ENCODE assay signal across 14 cellular contexts in genomic region chr12:120010661-120011230, GRCh38. TPM values are rescaled to one million over a fixed set of nuclear protein-coding genes. Genes with fewer than 3 reads are reported as not detected.
A peak's percentile ranks its signal among the peaks of the same experiment; 100 is the strongest.
DNase-seq lines count a peak whose midpoint lies in the region; ATAC-seq and TF ChIP-seq lines count a peak whose summit lies in the region.
"Had no signal": no experiment of that assay in that cellular context is flagged by ENCODE, and none has a peak within 500 bp of the region (broad histone marks: within the 10 kb centered on the region; RNA-seq: fewer than 3 reads in every experiment).

No MANE protein-coding gene starts in this region.

- POLR2A ChIA-PET in CD4-positive, alpha-beta memory T cell (lab: Charles Lee; ENCODE audit: partially characterized antibody) = interaction anchor here (0.8 to 10.9 kb wide), 4 partner anchors 9 to 76 kb away, joined by 3 to 236 read pairs (median 6); partner anchors contain the start of gene BICDL1
- POLR2A ChIA-PET in activated CD8-positive, alpha-beta T cell treated with anti-CD3 and anti-CD28 coated beads, Interleukin-2, amount 10 ng/mL, durations not matched to agents 7 days and 5 days (lab: Charles Lee) = interaction anchor here (1.2 to 4.0 kb wide), 5 partner anchors 21 to 282 kb away, joined by 3 to 57 read pairs (median 4); partner anchors contain the start of genes BICDL1, RAB35, RNU4-1 and RPLP0

- no peak overlapping the region for H3K4me3 ChIP-seq in CD4-positive, CD25-positive, alpha-beta regulatory T cell (ENCODE audit: low read depth, low read length)
- no peak overlapping the region for H3K4me3 ChIP-seq in CD4-positive, alpha-beta memory T cell (ENCODE audit: low read length in 2 of 2)
- H3K4me3 ChIP-seq in coronary artery = no peak overlapping the region

- H3K27me3 ChIP-seq in CD4-positive, CD25-positive, alpha-beta regulatory T cell (ENCODE audit: control insufficient read depth, insufficient read depth, low read length) = no peaks in the 10 kb centered on the region
- no peaks in the 10 kb centered on the region for H3K27me3 ChIP-seq in CD4-positive, alpha-beta memory T cell (ENCODE audit: insufficient read depth, low read length)
- H3K27me3 ChIP-seq: BE2C had no signal

- TF ChIP-seq CTCF in coronary artery (IDR thresholded peaks at IDR 0.05) = no peak

- H3K9me3 Mint-ChIP-seq in CD4-positive, CD25-positive, alpha-beta regulatory T cell = peaks cover 0 to 2% (median 0%) of the 10 kb centered on the region in 7 donors
- no peaks in the 10 kb centered on the region for H3K9me3 Mint-ChIP-seq in CD4-positive, alpha-beta memory T cell
- H3K9me3 Mint-ChIP-seq in activated CD8-positive, alpha-beta T cell treated with anti-CD3 and anti-CD28 coated beads, Interleukin-2, amount 10 ng/mL, durations not matched to agents 7 days and 5 days (ENCODE audit: insufficient read depth) = no peaks in the 10 kb centered on the region
- H3K9me3 Mint-ChIP-seq: endodermal cell, WTC11 had no signal

- H3K36me3 ChIP-seq in CD4-positive, CD25-positive, alpha-beta regulatory T cell (ENCODE audit: control insufficient read depth, insufficient read depth, low read length) = peaks cover 11% of the 10 kb centered on the region
- H3K36me3 ChIP-seq in CD4-positive, alpha-beta memory T cell (ENCODE audit: insufficient read depth, low read length) = no peaks in the 10 kb centered on the region
- H3K36me3 ChIP-seq: BE2C had no signal

- H3K36me3 Mint-ChIP-seq in CD4-positive, CD25-positive, alpha-beta regulatory T cell = peaks cover 9% of the 10 kb centered on the region
- H3K36me3 Mint-ChIP-seq in CD4-positive, alpha-beta memory T cell = peaks cover 4 to 39% of the 10 kb centered on the region in 2 donors
- peaks cover 48% of the 10 kb centered on the region for H3K36me3 Mint-ChIP-seq in activated CD8-positive, alpha-beta T cell treated with anti-CD3 and anti-CD28 coated beads, Interleukin-2, amount 10 ng/mL, durations not matched to agents 7 days and 5 days (ENCODE audit: low read depth)
- H3K36me3 Mint-ChIP-seq: WTC11 had no signal

- CTCF ChIA-PET in CD4-positive, alpha-beta memory T cell (lab: Charles Lee; ENCODE audit: partially characterized antibody) = interaction anchor here (0.6 to 2.3 kb wide), 5 partner anchors 15 to 76 kb away, joined by 3 to 8 read pairs (median 5); partner anchors contain the start of gene BICDL1
- CTCF ChIA-PET in activated CD8-positive, alpha-beta T cell treated with anti-CD3 and anti-CD28 coated beads, Interleukin-2, amount 10 ng/mL, durations not matched to agents 7 days and 5 days (lab: Charles Lee) = interaction anchor here (0.7 to 3.9 kb wide), 8 partner anchors 11 to 77 kb away, joined by 3 to 21 read pairs (median 3); partner anchors contain the start of gene BICDL1

- no peaks in the 10 kb centered on the region for H3K9me3 ChIP-seq in CD4-positive, CD25-positive, alpha-beta regulatory T cell (ENCODE audit: control insufficient read depth in 2 of 2, low read length in 2 of 2)
- H3K9me3 ChIP-seq in CD4-positive, alpha-beta memory T cell (ENCODE audit: control insufficient read depth in 1 of 2, low read length in 2 of 2) = no peaks in the 10 kb centered on the region
- H3K9me3 ChIP-seq: BE2C had no signal

- DNase-seq in CD4-positive, CD25-positive, alpha-beta regulatory T cell = peak in 2 of 3 donors; percentile 14 to 65
- peak in 4 of 5 donors; percentile 25 to 64 (median 32) for DNase-seq in CD4-positive, alpha-beta memory T cell
- DNase-seq in activated CD8-positive, alpha-beta T cell treated with anti-CD3 and anti-CD28 coated beads, Interleukin-2, amount 10 ng/mL, durations not matched to agents 7 days and 5 days = peak; percentile 52
- DNase-seq in kidney tubule cell (ENCODE audit: low spot score) (peak; percentile 54), NCI-H345 treated with DMSO at 0.1 percent for 48 hours (lab: John Stamatoyannopoulos, UW; ENCODE audit: unreplicated experiment) (no peak), coronary artery (ENCODE audit: low spot score) (no peak), head of caudate nucleus (no peak)
- DNase-seq: BE2C, DMS153, endodermal cell, foreskin fibroblast, NCI-H1436 had no signal

- peak overlapping the region; percentile 94 for H3K27ac ChIP-seq in CD4-positive, CD25-positive, alpha-beta regulatory T cell (ENCODE audit: insufficient read depth, low read length, poor library complexity, severe bottlenecking)
- peak overlapping the region; percentile 95 for H3K27ac ChIP-seq in CD4-positive, alpha-beta memory T cell (ENCODE audit: low read depth, low read length)
- H3K27ac ChIP-seq in coronary artery = no peak overlapping the region

- no peak for ATAC-seq in CD4-positive, CD25-positive, alpha-beta regulatory T cell (ENCODE audit: low read depth in 2 of 2)
- no peak for ATAC-seq in activated CD8-positive, alpha-beta T cell treated with anti-CD3 and anti-CD28 coated beads, Interleukin-2, amount 10 ng/mL, durations not matched to agents 7 days and 5 days
- ATAC-seq: WTC11 had no signal

- peak overlapping the region in 2 of 4 donors; percentile 37 to 66 for H3K4me3 Mint-ChIP-seq in CD4-positive, CD25-positive, alpha-beta regulatory T cell
- peak overlapping the region in 7 of 8 donors; percentile 13 to 78 (median 37) for H3K4me3 Mint-ChIP-seq in CD4-positive, alpha-beta memory T cell
- no peak overlapping the region for H3K4me3 Mint-ChIP-seq in activated CD8-positive, alpha-beta T cell treated with anti-CD3 and anti-CD28 coated beads, Interleukin-2, amount 10 ng/mL, durations not matched to agents 7 days and 5 days
- H3K4me3 Mint-ChIP-seq: endodermal cell, WTC11 had no signal

- no peaks in the 10 kb centered on the region for H3K27me3 Mint-ChIP-seq in CD4-positive, CD25-positive, alpha-beta regulatory T cell
- no peaks in the 10 kb centered on the region for H3K27me3 Mint-ChIP-seq in CD4-positive, alpha-beta memory T cell
- no peaks in the 10 kb centered on the region for H3K27me3 Mint-ChIP-seq in activated CD8-positive, alpha-beta T cell treated with anti-CD3 and anti-CD28 coated beads, Interleukin-2, amount 10 ng/mL, durations not matched to agents 7 days and 5 days (ENCODE audit: low read depth)

- H3K4me1 ChIP-seq in CD4-positive, CD25-positive, alpha-beta regulatory T cell (ENCODE audit: control insufficient read depth, insufficient read depth, low read length, poor library complexity, severe bottlenecking) = peaks cover 75% of the 10 kb centered on the region
- peaks cover 85% of the 10 kb centered on the region for H3K4me1 ChIP-seq in CD4-positive, alpha-beta memory T cell (ENCODE audit: insufficient read depth, low read length)
- H3K4me1 ChIP-seq: BE2C had no signal

- intact Hi-C loops in CD4-positive, alpha-beta memory T cell (cut with micrococcal nuclease) = no loop called here
- intact Hi-C loops in head of caudate nucleus (cut with DNase I) = no loop called here

- H3K27ac Mint-ChIP-seq in CD4-positive, CD25-positive, alpha-beta regulatory T cell = peak overlapping the region; percentile 80 to 99 (median 89)
- H3K27ac Mint-ChIP-seq in CD4-positive, alpha-beta memory T cell = peak overlapping the region; percentile 89 to 100 (median 96)
- peak overlapping the region; percentile 39 for H3K27ac Mint-ChIP-seq in activated CD8-positive, alpha-beta T cell treated with anti-CD3 and anti-CD28 coated beads, Interleukin-2, amount 10 ng/mL, durations not matched to agents 7 days and 5 days
- H3K27ac Mint-ChIP-seq: endodermal cell, WTC11 had no signal

- H3K4me1 Mint-ChIP-seq in CD4-positive, CD25-positive, alpha-beta regulatory T cell = peaks cover 51 to 93% (median 69%) of the 10 kb centered on the region in 4 donors
- H3K4me1 Mint-ChIP-seq in CD4-positive, alpha-beta memory T cell = peaks cover 66 to 97% (median 76%) of the 10 kb centered on the region in 4 donors
- H3K4me1 Mint-ChIP-seq in activated CD8-positive, alpha-beta T cell treated with anti-CD3 and anti-CD28 coated beads, Interleukin-2, amount 10 ng/mL, durations not matched to agents 7 days and 5 days (ENCODE audit: low read depth) = peaks cover 94% of the 10 kb centered on the region

RNA-seq across cellular contexts. Expression of gene BICDL1, which starts 21.7 kb away (rescaled TPM):
- total RNA-seq in CD4-positive, CD25-positive, alpha-beta regulatory T cell = 134 TPM
- polyA plus RNA-seq in CD4-positive, CD25-positive, alpha-beta regulatory T cell = 1 to 10 TPM in 3 of 4 donors, under 1 TPM in 1; 0.93 to 1.9 (median 1.4) TPM
- total RNA-seq in CD4-positive, alpha-beta memory T cell = 100 to 1,000 TPM; 143 to 153 TPM
- 1 to 10 TPM; 2.3 to 3.0 TPM for polyA plus RNA-seq in CD4-positive, alpha-beta memory T cell
- total RNA-seq in activated CD8-positive, alpha-beta T cell treated with anti-CD3 and anti-CD28 coated beads, Interleukin-2, amount 10 ng/mL, durations not matched to agents 7 days and 5 days = 10 to 100 TPM; 62.4 to 64.8 TPM
- total RNA-seq: RPMI7951 had no signal

Comparison
In these comparisons a context has a peak if more than half of its experiments do, and no peak if none do; other contexts are left out.
1. DNase-seq: peak in CD4-positive, CD25-positive, alpha-beta regulatory T cell (2 of 3), CD4-positive, alpha-beta memory T cell (4 of 5), activated CD8-positive, alpha-beta T cell treated with anti-CD3 and anti-CD28 coated beads, Interleukin-2, amount 10 ng/mL, durations not matched to agents 7 days and 5 days (single experiment) and kidney tubule cell (single experiment); none in NCI-H345 treated with DMSO at 0.1 percent for 48 hours (single experiment), coronary artery (single experiment) and head of caudate nucleus (0 of 42).
2. H3K27ac ChIP-seq: peak in CD4-positive, CD25-positive, alpha-beta regulatory T cell (single experiment) and CD4-positive, alpha-beta memory T cell (single experiment); none in coronary artery (0 of 2).
3. H3K27ac Mint-ChIP-seq: peak in every context shown above with its lines; median percentile 96 in CD4-positive, alpha-beta memory T cell; 89 in CD4-positive, CD25-positive, alpha-beta regulatory T cell; 39 in activated CD8-positive, alpha-beta T cell treated with anti-CD3 and anti-CD28 coated beads, Interleukin-2, amount 10 ng/mL, durations not matched to agents 7 days and 5 days.